ENCODE assay signal across 9 cellular contexts in the genomic region with DNA sequence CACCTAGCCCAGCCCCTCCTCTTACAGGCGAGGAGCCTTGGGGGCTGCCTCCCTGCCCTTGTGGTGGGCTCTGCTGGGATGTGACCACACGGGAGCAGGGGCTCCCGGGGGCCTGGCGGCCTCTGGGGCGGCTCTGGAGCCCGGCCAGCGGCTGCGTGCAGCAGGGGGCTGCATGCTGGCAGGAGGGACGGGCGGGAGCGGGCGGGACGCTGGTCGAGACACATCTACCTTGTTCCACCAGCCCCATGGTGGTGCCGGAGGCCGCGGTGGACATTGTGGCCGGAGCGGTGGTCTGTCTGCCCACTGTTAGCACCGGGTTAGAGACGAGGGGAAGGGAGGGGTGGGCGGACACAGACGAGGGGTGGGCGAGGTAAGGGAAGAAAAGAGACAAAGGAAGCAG. TPM values are rescaled to one million over a fixed set of nuclear protein-coding genes. Genes with fewer than 3 reads are reported as not detected.
"Had no signal": no experiment of that assay in that cellular context is flagged by ENCODE, and none has a peak within 500 bp of the region (broad histone marks: within the 10 kb centered on the region; RNA-seq: fewer than 3 reads in every experiment).

No MANE protein-coding gene starts in this region.

- H3K27ac ChIP-seq: HL-60 had no signal

- H3K9me3 Mint-ChIP-seq: IgD-negative memory B cell had no signal

- H3K27ac Mint-ChIP-seq: IgD-negative memory B cell had no signal

- H3K4me3 ChIP-seq: K562 had no signal

- H3K4me3 Mint-ChIP-seq: IgD-negative memory B cell had no signal

- DNase-seq: IMR-90, KBM-7, KG1 had no signal

- ATAC-seq: HepG2, K562 had no signal

- H3K36me3 Mint-ChIP-seq: IgD-negative memory B cell had no signal

RNA-seq across cellular contexts. Expression of gene GCK, which starts 50.1 kb away (rescaled TPM):
- total RNA-seq: HepG2, HT-29, HT1080 had no signal
- polyA plus RNA-seq: HepG2 had no signal
